In the genomic region with DNA sequence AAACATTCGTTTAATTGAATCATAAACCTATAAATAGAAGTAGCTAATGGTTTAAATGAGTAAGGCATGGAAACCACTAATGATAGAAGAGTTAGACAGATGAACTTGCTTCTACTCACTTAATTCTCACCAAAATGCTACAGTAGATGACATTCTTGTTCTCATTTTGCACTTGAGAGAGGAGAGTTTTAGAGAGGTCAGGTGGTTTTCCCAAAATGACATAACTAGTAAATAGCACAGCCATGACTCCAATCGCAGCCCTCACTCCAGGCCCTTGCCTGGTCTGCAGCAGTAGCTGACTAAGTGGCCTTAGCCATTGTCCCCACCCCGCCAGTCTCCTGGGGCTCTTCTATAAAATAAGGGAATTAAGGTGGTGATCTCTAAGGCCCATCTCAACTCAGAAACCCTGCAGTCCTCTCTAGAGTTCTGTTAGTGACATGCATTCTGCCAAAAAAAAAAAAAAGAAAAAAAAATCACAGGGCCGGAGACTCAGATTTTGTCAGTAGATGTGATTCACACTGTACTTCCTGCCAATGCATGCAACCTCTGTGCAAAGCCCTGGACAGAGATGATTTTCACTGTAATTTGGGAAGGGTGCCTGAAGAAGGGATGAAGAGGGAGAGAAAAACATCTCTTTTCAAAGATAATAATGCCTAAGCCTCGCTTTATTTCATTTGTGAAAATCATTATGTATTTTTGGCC, we compare ENCODE assay signal across 12 cellular contexts.
DNase-seq lines count a peak whose midpoint lies in the region; ATAC-seq and TF ChIP-seq lines count a peak whose summit lies in the region.
"Had no signal": no experiment of that assay in that cellular context is flagged by ENCODE, and none has a peak within 500 bp of the region (broad histone marks: within the 10 kb centered on the region; RNA-seq: fewer than 3 reads in every experiment).

No MANE protein-coding gene starts in this region.

- H3K27me3 Mint-ChIP-seq in CD14-positive monocyte (ENCODE audit: low read depth in 3 of 3) = peaks cover 0 to 5% (median 2%) of the 10 kb centered on the region in 3 donors

- dilution Hi-C loops in mammary epithelial cell (cut with HindIII; ENCODE audit: low sequenced_read_pairs) = no loop called here

- WGBS in mammary epithelial cell (ENCODE audit: low coverage, missing lambda C conversion rate) = 63% methylated on average over 5 of the region's 5 CpGs

- H3K36me3 Mint-ChIP-seq in CD14-positive monocyte = peaks cover 4 to 11% of the 10 kb centered on the region in 2 donors

- no peaks in the 10 kb centered on the region for H3K9me3 ChIP-seq in mammary epithelial cell (replicated peaks; ENCODE audit: insufficient read depth, low read length)
- H3K9me3 ChIP-seq: neutrophil had no signal

- no peaks in the 10 kb centered on the region for H4K20me1 ChIP-seq in mammary epithelial cell (ENCODE audit: insufficient read depth, low read length)

- in situ Hi-C loops in mammary epithelial cell (cut with MboI; ENCODE audit: low sequenced_read_pairs in 2 of 2) = no loop called here

- intact Hi-C loops in CD14-positive monocyte (cut with micrococcal nuclease) = loop anchor here in 1 of 2 donors (5.0 kb wide), 2 partner anchors 35 to 45 kb away; no protein-coding TSS in a partner anchor
- intact Hi-C loops in mammary epithelial cell (cut with micrococcal nuclease) = no loop called here

- H3K36me3 ChIP-seq in mammary epithelial cell (ENCODE audit: insufficient read depth, low read length) = no peaks in the 10 kb centered on the region
- H3K36me3 ChIP-seq: neutrophil had no signal

- peak overlapping the region; percentile 65 to 91 (median 78) for H3K27ac Mint-ChIP-seq in CD14-positive monocyte

- TF ChIP-seq CTCF in CD14-positive monocyte (IDR thresholded peaks at IDR 0.05) (no peak), mammary epithelial cell (conservative IDR thresholded peaks at IDR 0.05 in 1 of 2, IDR thresholded peaks at IDR 0.05 in 1 of 2; ENCODE audit: extremely low read depth in 1 of 2, insufficient read depth in 1 of 2, low read depth in 1 of 2, low read length in 2 of 2) (no peak)

- no peak for ATAC-seq in GM18520 (IDR thresholded peaks at IDR 0.05; ENCODE audit: unreplicated experiment)

- peak overlapping the region; percentile 11 for H3K27ac ChIP-seq in mammary epithelial cell (ENCODE audit: insufficient read depth, low read depth, low read length)
- H3K27ac ChIP-seq: neutrophil had no signal

- no peak overlapping the region for H3K4me3 ChIP-seq in mammary epithelial cell (replicated peaks in 1 of 3; ENCODE audit: insufficient read depth in 1 of 3, low read depth in 2 of 3, low read length in 3 of 3)

- H3K4me1 Mint-ChIP-seq in CD14-positive monocyte = peaks cover 52% of the 10 kb centered on the region

- BruUV-seq in mammary epithelial cell (replicated peaks; lab: Mats Ljungman, UMichigan) = no TSS peak

- DNase-seq in CD14-positive monocyte (ENCODE audit: low spot score) (no peak), M059J (ENCODE audit: low read depth) (peak; percentile 76), mammary epithelial cell (peak; percentile 65), kidney tubule cell (ENCODE audit: low spot score) (peak; percentile 65), COLO668 (lab: John Stamatoyannopoulos, UW; ENCODE audit: unreplicated experiment) (no peak), DMS53 treated with DMSO at 0.1 percent for 48 hours (lab: John Stamatoyannopoulos, UW; ENCODE audit: unreplicated experiment) (no peak), HK-2 (ENCODE audit: unreplicated experiment) (no peak)
- DNase-seq: activated T-cell treated with anti-CD3 and anti-CD28 coated beads, Interleukin-2, amount 50 U/mL, for 1 hour; left cardiac atrium; NCI-H1417 treated with DMSO at 0.1 percent for 48 hours had no signal

- CTCF ChIA-PET in mammary epithelial cell (lab: Charles Lee; ENCODE audit: low non-redundant PET) = interaction anchor here (0.7 kb wide), 2 partner anchors 40 to 313 kb away, joined by 10 read pairs; no protein-coding TSS in a partner anchor

- no peaks in the 10 kb centered on the region for H3K79me2 ChIP-seq in mammary epithelial cell (ENCODE audit: insufficient read depth, low read length)

- H3K4me3 Mint-ChIP-seq in CD14-positive monocyte = no peak overlapping the region

- H3K27me3 ChIP-seq in mammary epithelial cell (ENCODE audit: insufficient read depth, low read length) = no peaks in the 10 kb centered on the region
- H3K27me3 ChIP-seq: neutrophil had no signal

- no peak overlapping the region for H2AFZ ChIP-seq in mammary epithelial cell (ENCODE audit: low read depth, low read length)

- no peak overlapping the region for H3K9ac ChIP-seq in mammary epithelial cell (ENCODE audit: insufficient read depth, low read length)

- H3K4me2 ChIP-seq in mammary epithelial cell (ENCODE audit: insufficient read depth, low read depth, low read length) = no peak overlapping the region

- H3K4me1 ChIP-seq in mammary epithelial cell (ENCODE audit: insufficient read depth, low read length) = peaks cover 37% of the 10 kb centered on the region

- H3K9me3 Mint-ChIP-seq in CD14-positive monocyte = peaks cover 0 to 3% (median 0%) of the 10 kb centered on the region in 7 donors

Comparison
In these comparisons a context has a peak if more than half of its experiments do, and no peak if none do; other contexts are left out.
1. DNase-seq: peak in M059J (single experiment), mammary epithelial cell (single experiment) and kidney tubule cell (single experiment); none in CD14-positive monocyte (single experiment), COLO668 (single experiment), DMS53 treated with DMSO at 0.1 percent for 48 hours (single experiment) and HK-2 (single experiment).